1 cellular context compared by ENCODE assay signal in the genomic region with DNA sequence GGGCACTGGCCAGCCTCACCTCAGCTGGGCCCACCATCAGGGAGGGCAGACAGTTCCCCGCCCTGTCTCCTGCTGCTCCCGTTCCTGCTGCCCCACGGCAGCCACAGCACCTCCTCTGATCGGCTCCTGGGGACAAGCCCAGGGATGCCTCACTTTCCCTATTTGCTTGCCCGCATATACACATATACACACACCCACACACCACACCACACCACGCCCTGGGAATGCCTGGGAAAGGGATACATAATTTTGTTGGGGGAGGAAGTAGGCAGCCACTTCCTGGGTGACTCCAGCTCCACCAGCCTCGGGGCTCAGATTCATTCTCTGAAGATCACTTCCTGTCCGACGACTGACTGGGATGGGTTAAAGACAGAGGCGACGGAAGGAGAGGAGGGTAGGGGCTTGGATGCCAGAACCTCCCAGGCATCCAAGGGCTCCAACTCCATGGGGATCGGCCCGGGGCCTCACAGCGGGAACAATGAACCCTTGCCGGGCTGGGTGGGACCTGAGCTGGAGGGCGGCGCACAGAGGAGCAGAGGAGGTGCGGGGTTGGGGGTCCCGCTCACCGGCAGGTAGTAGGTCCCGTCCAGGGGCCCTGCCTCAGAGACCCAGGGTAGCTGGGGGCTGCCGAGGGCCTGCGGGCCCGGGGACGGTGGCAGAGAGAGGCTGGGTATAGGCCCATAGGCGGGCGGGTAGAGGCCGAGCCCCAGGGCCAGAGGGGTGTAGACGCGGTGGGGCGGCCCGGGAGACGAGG.
TF ChIP-seq lines count a peak whose summit lies in the region.

No MANE protein-coding gene starts in this region.

TF ChIP-seq in IMR-90, 13 proteins besides CTCF, POLR2A, EP300 and RAD21 (continued from another document):
- TF ChIP-seq ELK1 (IDR thresholded peaks at IDR 0.05; ENCODE audit: borderline replicate concordance, low read depth, low read length) (no peak), NFE2L2 (IDR thresholded peaks at IDR 0.05; ENCODE audit: low read depth, low read length) (no peak), FOS (IDR thresholded peaks at IDR 0.05; ENCODE audit: low read depth, low read length) (no peak), USF2 (IDR thresholded peaks at IDR 0.05; ENCODE audit: low read depth, low read length) (no peak), RFX5 (IDR thresholded peaks at IDR 0.05; ENCODE audit: low read depth, low read length) (no peak), CHD1 (IDR thresholded peaks at IDR 0.05; ENCODE audit: low read depth, low read length) (no peak), RCOR1 (IDR thresholded peaks at IDR 0.05; ENCODE audit: insufficient replicate concordance, low read length) (no peak), MXI1 (IDR thresholded peaks at IDR 0.05; ENCODE audit: borderline replicate concordance, low read depth, low read length) (no peak), CEBPB (IDR thresholded peaks at IDR 0.05; ENCODE audit: low read depth, low read length) (no peak), MAZ (IDR thresholded peaks at IDR 0.05; ENCODE audit: borderline replicate concordance, low read depth, low read length) (no peak), SMC3 (IDR thresholded peaks at IDR 0.05; ENCODE audit: low read depth, low read length) (no peak), MAFK (IDR thresholded peaks at IDR 0.05; ENCODE audit: low read depth, low read length) (no peak)
